In the genomic region with DNA sequence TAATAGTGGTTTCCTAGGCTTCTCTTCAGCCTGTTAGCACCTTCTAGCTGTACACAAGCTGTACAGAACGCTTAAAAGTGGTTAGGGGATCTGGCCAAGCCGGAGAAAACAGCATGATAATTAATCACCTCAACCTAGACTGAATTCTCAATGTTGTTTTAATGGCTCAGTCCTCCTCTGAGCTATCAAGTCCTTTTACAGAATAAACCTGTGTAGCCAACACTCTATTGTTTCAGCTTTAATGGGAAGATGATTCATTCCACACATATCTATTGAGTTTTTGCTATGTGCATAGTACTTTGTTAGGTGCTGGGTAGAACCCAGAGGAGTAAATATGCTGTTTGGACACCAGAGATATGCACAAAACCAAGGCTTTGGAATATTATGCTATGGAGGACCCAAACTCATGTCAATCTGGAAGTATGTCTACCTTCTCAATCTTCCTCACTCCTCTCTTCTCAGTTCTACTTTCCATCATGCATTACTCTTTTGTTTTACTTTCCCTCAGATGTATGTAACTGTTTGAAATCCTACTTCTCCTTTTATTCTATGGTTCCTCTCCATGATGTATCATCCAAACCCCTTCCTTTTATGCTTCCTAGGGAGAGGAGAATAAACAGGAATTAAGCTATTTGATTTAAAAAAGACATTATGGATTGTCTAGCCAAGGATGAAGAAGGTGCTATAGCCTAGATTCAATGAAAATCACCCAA, we compare ENCODE assay signal across 28 cellular contexts. TPM values are rescaled to one million over a fixed set of nuclear protein-coding genes. Genes with fewer than 3 reads are reported as not detected.
A peak's percentile ranks its signal among the peaks of the same experiment; 100 is the strongest.
DNase-seq lines count a peak whose midpoint lies in the region; ATAC-seq, FAIRE-seq and TF ChIP-seq lines count a peak whose summit lies in the region.
"Had no signal": no experiment of that assay in that cellular context is flagged by ENCODE, and none has a peak within 500 bp of the region (broad histone marks: within the 10 kb centered on the region; RNA-seq: fewer than 3 reads in every experiment).

No MANE protein-coding gene starts in this region.

- H3K9me3 ChIP-seq in keratinocyte (ENCODE audit: control insufficient read depth, low read depth, low read length) = peaks cover 2% of the 10 kb centered on the region
- H3K9me3 ChIP-seq in prostate gland = no peaks in the 10 kb centered on the region
- H3K9me3 ChIP-seq: MG63, neutrophil had no signal

- H3K36me3 ChIP-seq in bronchial epithelial cell (ENCODE audit: control insufficient read depth, insufficient read depth, low read length) (no peaks in the 10 kb centered on the region), keratinocyte (ENCODE audit: control insufficient read depth in 2 of 2, extremely low read depth in 1 of 2, insufficient read depth in 2 of 2, low read length in 2 of 2) (no peaks in the 10 kb centered on the region), prostate gland (no peaks in the 10 kb centered on the region)
- H3K36me3 ChIP-seq: MG63, neutrophil, sigmoid colon, tibial nerve had no signal

- no peak overlapping the region for H2AFZ ChIP-seq in keratinocyte (ENCODE audit: control insufficient read depth, low read length)

- no peak for TF ChIP-seq POLR2A in prostate gland (IDR thresholded peaks at IDR 0.05)

- no peaks in the 10 kb centered on the region for H3K79me2 ChIP-seq in keratinocyte (ENCODE audit: control insufficient read depth, insufficient read depth, low read length)

- no peak overlapping the region for H3K27ac ChIP-seq in keratinocyte (ENCODE audit: control insufficient read depth, insufficient read depth, low read length)
- no peak overlapping the region for H3K27ac ChIP-seq in prostate gland
- H3K27ac ChIP-seq: neutrophil, sigmoid colon, tibial nerve had no signal

- 67% methylated on average over 2 of the region's 2 CpGs for WGBS in prostate gland

- H3K4me1 ChIP-seq in keratinocyte (ENCODE audit: control insufficient read depth, extremely low read depth, insufficient read depth, low read length) = peaks cover 5% of the 10 kb centered on the region
- H3K4me1 ChIP-seq in prostate gland (replicated peaks) = no peaks in the 10 kb centered on the region
- H3K4me1 ChIP-seq: sigmoid colon, tibial nerve had no signal

- intact Hi-C loops in prostate gland (cut with DNase I) = no loop called here

- H4K20me1 ChIP-seq in keratinocyte (ENCODE audit: control insufficient read depth, extremely low read depth, insufficient read depth, low read length) = no peaks in the 10 kb centered on the region

- H3K27me3 ChIP-seq in bronchial epithelial cell (ENCODE audit: control insufficient read depth, insufficient read depth, low read length) = no peaks in the 10 kb centered on the region
- peaks cover 6% of the 10 kb centered on the region for H3K27me3 ChIP-seq in keratinocyte (ENCODE audit: control insufficient read depth, extremely low read depth, insufficient read depth, low read length)
- no peaks in the 10 kb centered on the region for H3K27me3 ChIP-seq in prostate gland (replicated peaks; ENCODE audit: insufficient read depth)
- H3K27me3 ChIP-seq: MG63, neutrophil, tibial nerve had no signal

- dilution Hi-C loops in keratinocyte (cut with MboI; ENCODE audit: extremely low pct_ligation_motif_present, low sequenced_read_pairs) = no loop called here

- FAIRE-seq in bronchial epithelial cell (lab: Jason Lieb, UNC) (no peak), keratinocyte (lab: Jason Lieb, UNC) (peak; percentile 29), RCC 7860 (lab: Jason Lieb, UNC) (no peak)
- FAIRE-seq: D721Med, K562 had no signal

- H3K9ac ChIP-seq in keratinocyte (ENCODE audit: control insufficient read depth, extremely low read depth, insufficient read depth, low read length) = no peak overlapping the region

- H3K4me3 ChIP-seq in bronchial epithelial cell (ENCODE audit: low read depth, low read length) (no peak overlapping the region), keratinocyte (ENCODE audit: control insufficient read depth in 2 of 3, extremely low read depth in 1 of 3, insufficient read depth in 2 of 3, low read depth in 1 of 3, low read length in 3 of 3) (no peak overlapping the region), prostate gland (no peak overlapping the region)
- H3K4me3 ChIP-seq: K562, MG63, sigmoid colon, tibial nerve had no signal

- H3K9me1 ChIP-seq in keratinocyte (ENCODE audit: control insufficient read depth, extremely low read depth, insufficient read depth, low read length) = no peaks in the 10 kb centered on the region

- no peak overlapping the region for H3K4me2 ChIP-seq in keratinocyte (ENCODE audit: control insufficient read depth, extremely low read depth, insufficient read depth, low read depth, low read length)

- DNase-seq in CD1c-positive myeloid dendritic cell (ENCODE audit: extremely low spot score) (peak; percentile 51), NCI-H226 (peak; percentile 33), bronchial epithelial cell (ENCODE audit: low read depth) (peak; percentile 44), keratinocyte (ENCODE audit: low read depth, low spot score) (no peak), prostate gland (ENCODE audit: low spot score) (no peak), DMS153 (lab: John Stamatoyannopoulos, UW) (no peak), RCC 7860 (ENCODE audit: low spot score) (no peak)
- DNase-seq: activated CD4-positive, CD25-positive, alpha-beta regulatory T cell; activated effector memory CD4-positive, alpha-beta T cell treated with anti-CD3 and anti-CD28 coated beads, Interleukin-2, amount 50 U/mL, for 16 hours; activated naive CD8-positive, alpha-beta T cell treated with anti-CD3 and anti-CD28 coated beads for 36 hours; activated T-cell treated with anti-CD3 and anti-CD28 coated beads, Interleukin-2, amount 50 U/mL, for 24 hours; anterior cingulate cortex; CD4-positive, alpha-beta memory T cell; GOT3; MG63; midbrain; naive thymus-derived CD4-positive, alpha-beta T cell; NCI-H1436; NCI-H2107; RPMI8226; sigmoid colon; T-helper 1 cell had no signal

- TF ChIP-seq CTCF in bronchial epithelial cell (IDR thresholded peaks at IDR 0.05; ENCODE audit: insufficient read depth, low read length, severe bottlenecking) = no peak
- no peak for TF ChIP-seq CTCF in keratinocyte (optimal IDR thresholded peaks at IDR 0.05 in 1 of 3, IDR thresholded peaks at IDR 0.05 in 1 of 3, conservative IDR thresholded peaks at IDR 0.05 in 1 of 3; ENCODE audit: extremely low read depth in 1 of 3, insufficient read depth in 2 of 3, low read length in 3 of 3)
- TF ChIP-seq CTCF in prostate gland (IDR thresholded peaks at IDR 0.05) = no peak

- ATAC-seq in HG03280 (IDR thresholded peaks at IDR 0.05; ENCODE audit: unreplicated experiment) = no peak
- ATAC-seq: K562; naive thymus-derived CD4-positive, alpha-beta T cell; stimulated activated effector memory CD8-positive, alpha-beta T cell treated with anti-CD3 and anti-CD28 coated beads, Interleukin-12 subunit alpha, Interleukin-12 subunit beta, amount 100 ng/mL, for 72 hours had no signal

RNA-seq across cellular contexts. Expression of a gene that starts 27.6 kb away (rescaled TPM):
- 61.3 and 67.6 TPM in 2 replicates for total RNA-seq in bronchial epithelial cell
- 49.6 to 63.2 TPM (median 52.9 TPM) in 3 replicates for polyA plus RNA-seq in keratinocyte
- polyA plus RNA-seq in keratinocyte (2011; ENCODE audit: low read depth) = 81.1 TPM
- polyA plus RNA-seq in keratinocyte (2011; cell fraction: cytosol; rRNA removed) = 64.3 and 137 TPM in 2 replicates
- 38.3 and 46.7 TPM in 2 replicates for polyA plus RNA-seq in keratinocyte (2011; cell fraction: nucleus; rRNA removed)
- polyA plus RNA-seq in keratinocyte (2012; ENCODE audit: low replicate concordance) = 33.6 and 64.1 TPM in 2 replicates
- polyA minus RNA-seq in keratinocyte = 10.0 to 34.2 TPM (median 22.8 TPM) in 3 replicates
- polyA minus RNA-seq in keratinocyte (2011; cell fraction: cytosol; rRNA and poly(A)+ RNA removed) = 48.9 TPM
- polyA minus RNA-seq in keratinocyte (2011; cell fraction: nucleus; rRNA and poly(A)+ RNA removed) = 20.2 and 32.4 TPM in 2 replicates
- 10 to 100 TPM; 25.9 to 48.7 TPM for total RNA-seq in prostate gland

Comparison
In these comparisons a context has a peak if more than half of its experiments do, and no peak if none do; other contexts are left out.
1. DNase-seq: peak in CD1c-positive myeloid dendritic cell (single experiment), NCI-H226 (single experiment) and bronchial epithelial cell (single experiment); none in keratinocyte (single experiment), prostate gland (single experiment), DMS153 (single experiment) and RCC 7860 (single experiment).